In genomic region chr7:128955981-128956380, GRCh38 we compare ENCODE assay signal across 24 cellular contexts. TPM values are rescaled to one million over a fixed set of nuclear protein-coding genes. Genes with fewer than 3 reads are reported as not detected.
DNase-seq lines count a peak whose midpoint lies in the region; ATAC-seq and TF ChIP-seq lines count a peak whose summit lies in the region.
"Had no signal": no experiment of that assay in that cellular context is flagged by ENCODE, and none has a peak within 500 bp of the region (broad histone marks: within the 10 kb centered on the region; RNA-seq: fewer than 3 reads in every experiment).

No MANE protein-coding gene starts in this region.

- TF ChIP-seq CTCF in mammary epithelial cell (conservative IDR thresholded peaks at IDR 0.05 in 1 of 2, IDR thresholded peaks at IDR 0.05 in 1 of 2; ENCODE audit: extremely low read depth in 1 of 2, insufficient read depth in 1 of 2, low read depth in 1 of 2, low read length in 2 of 2), result no peak
- TF ChIP-seq CTCF in breast epithelium (IDR thresholded peaks at IDR 0.05), result no peak
- no peak for TF ChIP-seq CTCF in activated B cell treated with CpG ODN at 0.5 μM for 24 hours (IDR thresholded peaks at IDR 0.05)

- H3K9me3 Mint-ChIP-seq in activated B cell treated with CpG ODN at 0.5 μM for 24 hours (no peaks in the 10 kb centered on the region), memory B cell (no peaks in the 10 kb centered on the region)
- H3K9me3 Mint-ChIP-seq: CD4-positive, alpha-beta T cell had no signal

- dilution Hi-C loops in mammary epithelial cell (cut with HindIII; ENCODE audit: low sequenced_read_pairs), result no loop called here

- H2AFZ ChIP-seq in mammary epithelial cell (ENCODE audit: low read depth, low read length), result no peak overlapping the region

- BruUV-seq in mammary epithelial cell (replicated peaks; lab: Mats Ljungman, UMichigan), result no TSS peak

- H3K27ac Mint-ChIP-seq in activated B cell treated with CpG ODN at 0.5 μM for 24 hours (peak overlapping the region; percentile 93), memory B cell (peak overlapping the region; percentile 98)
- H3K27ac Mint-ChIP-seq: CD4-positive, alpha-beta T cell had no signal

- no peak overlapping the region for H3K9ac ChIP-seq in mammary epithelial cell (ENCODE audit: insufficient read depth, low read length)

- no peak for TF ChIP-seq POLR2A in breast epithelium (IDR thresholded peaks at IDR 0.05)

- no peaks in the 10 kb centered on the region for H3K9me3 ChIP-seq in mammary epithelial cell (replicated peaks; ENCODE audit: insufficient read depth, low read length)
- H3K9me3 ChIP-seq in breast epithelium, result no peaks in the 10 kb centered on the region
- H3K9me3 ChIP-seq: Caco-2 had no signal

- no peak for ATAC-seq in activated B cell treated with CpG ODN at 0.5 μM for 24 hours (ENCODE audit: low read depth)
- ATAC-seq in memory B cell (ENCODE audit: low read depth), result no peak
- no peak for ATAC-seq in HG02852 (IDR thresholded peaks at IDR 0.05; ENCODE audit: unreplicated experiment)
- ATAC-seq: HCT116, PC-3 had no signal

- intact Hi-C loops in mammary epithelial cell (cut with micrococcal nuclease), result no loop called here
- intact Hi-C loops in breast epithelium (cut with DNase I; ENCODE audit: low total_unique reads), result no loop called here
- intact Hi-C loops in activated B cell treated with CpG ODN at 0.5 μM for 24 hours (cut with micrococcal nuclease), result loop anchor here (1.0 kb wide), 3 partner anchors 7 to 52 kb away; no protein-coding TSS in a partner anchor

- DNase-seq in mammary epithelial cell (peak; percentile 57), breast epithelium (ENCODE audit: low spot score in 2 of 2) (no peak), activated B cell treated with CpG ODN at 0.5 μM for 24 hours (no peak), memory B cell (ENCODE audit: low spot score in 2 of 2) (no peak), Ammon's horn (ENCODE audit: low spot score) (no peak), SW 1271 (lab: John Stamatoyannopoulos, UW) (no peak), retina (no peak)
- DNase-seq: Caco-2; CD4-positive, alpha-beta T cell; GDM1; GOT3; NCI-H1092 treated with DMSO at 0.1 percent for 48 hours; NCI-H146; NCI-H2029 treated with DMSO at 0.1 percent for 48 hours; NCI-H2171 treated with DMSO at 0.1 percent for 48 hours; NCI-H446; NK-92 treated with Interleukin-12 subunit alpha and Interleukin-12 subunit beta, amount 100 ng/mL, for 24 hours; RPMI8226; SIG-M5 had no signal

- H3K36me3 Mint-ChIP-seq in activated B cell treated with CpG ODN at 0.5 μM for 24 hours (ENCODE audit: low read depth) (peaks cover 78% of the 10 kb centered on the region), memory B cell (peaks cover 31% of the 10 kb centered on the region)

- H3K4me1 Mint-ChIP-seq in activated B cell treated with CpG ODN at 0.5 μM for 24 hours, result peaks cover 53% of the 10 kb centered on the region
- peaks cover 25% of the 10 kb centered on the region for H3K4me1 Mint-ChIP-seq in memory B cell

- H3K4me3 ChIP-seq in mammary epithelial cell (replicated peaks in 1 of 3; ENCODE audit: insufficient read depth in 1 of 3, low read depth in 2 of 3, low read length in 3 of 3), result no peak overlapping the region
- no peak overlapping the region for H3K4me3 ChIP-seq in breast epithelium

- no peaks in the 10 kb centered on the region for H3K27me3 ChIP-seq in mammary epithelial cell (ENCODE audit: insufficient read depth, low read length)
- no peaks in the 10 kb centered on the region for H3K27me3 ChIP-seq in breast epithelium

- H3K79me2 ChIP-seq in mammary epithelial cell (ENCODE audit: insufficient read depth, low read length), result peaks cover 4% of the 10 kb centered on the region

- peaks cover 5% of the 10 kb centered on the region for H3K4me1 ChIP-seq in mammary epithelial cell (ENCODE audit: insufficient read depth, low read length)
- no peaks in the 10 kb centered on the region for H3K4me1 ChIP-seq in breast epithelium
- H3K4me1 ChIP-seq: Caco-2 had no signal

- H3K4me2 ChIP-seq in mammary epithelial cell (ENCODE audit: insufficient read depth, low read depth, low read length), result no peak overlapping the region

- H3K27me3 Mint-ChIP-seq in activated B cell treated with CpG ODN at 0.5 μM for 24 hours (no peaks in the 10 kb centered on the region), memory B cell (no peaks in the 10 kb centered on the region)
- H3K27me3 Mint-ChIP-seq: CD4-positive, alpha-beta T cell had no signal

- POLR2A ChIA-PET in activated B cell treated with CpG ODN at 0.5 μM for 24 hours (lab: Charles Lee), result interaction anchor here (2.6 to 5.4 kb wide), 4 partner anchors 8 to 22 kb away, joined by 10 to 80 read pairs (median 16); no protein-coding TSS in a partner anchor

- H4K20me1 ChIP-seq in mammary epithelial cell (ENCODE audit: insufficient read depth, low read length), result no peaks in the 10 kb centered on the region

- CTCF ChIA-PET in mammary epithelial cell (lab: Charles Lee; ENCODE audit: low non-redundant PET) (no interaction called here), activated B cell treated with CpG ODN at 0.5 μM for 24 hours (lab: Charles Lee) (no interaction called here)

- no peak overlapping the region for H3K27ac ChIP-seq in mammary epithelial cell (ENCODE audit: insufficient read depth, low read depth, low read length)
- H3K27ac ChIP-seq in breast epithelium, result no peak overlapping the region

- H3K36me3 ChIP-seq in mammary epithelial cell (ENCODE audit: insufficient read depth, low read length) (peaks cover 29% of the 10 kb centered on the region), breast epithelium (no peaks in the 10 kb centered on the region)

- in situ Hi-C loops in mammary epithelial cell (cut with MboI; ENCODE audit: low sequenced_read_pairs in 2 of 2), result no loop called here

- no peak overlapping the region for H3K4me3 Mint-ChIP-seq in activated B cell treated with CpG ODN at 0.5 μM for 24 hours
- H3K4me3 Mint-ChIP-seq in memory B cell, result no peak overlapping the region
- H3K4me3 Mint-ChIP-seq: CD4-positive, alpha-beta T cell had no signal

RNA-seq across cellular contexts. Expression of gene IRF5, which starts 18.3 kb away (rescaled TPM):
- total RNA-seq in mammary epithelial cell (10 to 100 TPM; 10.9 to 12.7 TPM), breast epithelium (10 to 100 TPM in 2 of 3 donors, 1 to 10 TPM in 1; 4.6 to 19.4 (median 11.1) TPM), activated B cell treated with CpG ODN at 0.5 μM for 24 hours (145 and 164 TPM in 2 replicates)
- polyA plus RNA-seq in mammary epithelial cell, result 2.8 TPM
- polyA minus RNA-seq in mammary epithelial cell, result 4.5 TPM

RNA-seq across cellular contexts. Expression of gene KCP, which starts 45.5 kb away (rescaled TPM):
- total RNA-seq in mammary epithelial cell (under 1 TPM in 1 of 2 donors, not detected in 1; 0.50 TPM), breast epithelium (1 to 10 TPM in 1 of 3 donors, under 1 TPM in 2; 0.33 to 2.2 (median 0.88) TPM), activated B cell treated with CpG ODN at 0.5 μM for 24 hours (4.1 and 4.4 TPM in 2 replicates)
- 0.20 TPM for polyA plus RNA-seq in mammary epithelial cell
- polyA minus RNA-seq in mammary epithelial cell, result not detected
- total RNA-seq: LHCN-M2 had no signal
- polyA plus RNA-seq: BJ had no signal
